17 cellular contexts compared by ENCODE assay signal in genomic region chr6:33140556-33140955, GRCh38. TPM values are rescaled to one million over a fixed set of nuclear protein-coding genes. Genes with fewer than 3 reads are reported as not detected.
DNase-seq lines count a peak whose midpoint lies in the region; ATAC-seq, FAIRE-seq and TF ChIP-seq lines count a peak whose summit lies in the region.
"Had no signal": no experiment of that assay in that cellular context is flagged by ENCODE, and none has a peak within 500 bp of the region (broad histone marks: within the 10 kb centered on the region; RNA-seq: fewer than 3 reads in every experiment).

No MANE protein-coding gene starts in this region.

- no peak for TF ChIP-seq CTCF in OCI-LY3 (IDR thresholded peaks at IDR 0.05; ENCODE audit: low read depth, low read length)

- H3K9ac ChIP-seq in OCI-LY3 (ENCODE audit: low read length): no peak overlapping the region

- peaks cover 11% of the 10 kb centered on the region for H3K4me1 ChIP-seq in OCI-LY3 (ENCODE audit: low read length)
- H3K4me1 ChIP-seq: Caco-2, HAP-1 had no signal

- H3K27me3 Mint-ChIP-seq in memory B cell: peaks cover 15% of the 10 kb centered on the region
- H3K27me3 Mint-ChIP-seq in activated naive CD4-positive, alpha-beta T cell treated with anti-CD3 and anti-CD28 coated beads, Interleukin-2, amount 10 ng/mL, durations not matched to agents 7 days and 5 days: peaks cover 59% of the 10 kb centered on the region

- no peaks in the 10 kb centered on the region for H3K36me3 ChIP-seq in OCI-LY3 (replicated peaks; ENCODE audit: low read depth, low read length)
- H3K36me3 ChIP-seq: HAP-1 had no signal

- no peaks in the 10 kb centered on the region for H3K79me2 ChIP-seq in OCI-LY3 (ENCODE audit: low read length)

- ATAC-seq in memory B cell (ENCODE audit: low read depth): peak; percentile 64
- ATAC-seq: GM23338 had no signal

- H3K27ac ChIP-seq in OCI-LY3 (ENCODE audit: low read length): no peak overlapping the region

- FAIRE-seq in GM12891 (lab: Jason Lieb, UNC): no peak
- FAIRE-seq: G401.6, GM19239, H54 had no signal

- H3K4me1 Mint-ChIP-seq in memory B cell: peaks cover 17% of the 10 kb centered on the region
- H3K4me1 Mint-ChIP-seq in activated naive CD4-positive, alpha-beta T cell treated with anti-CD3 and anti-CD28 coated beads, Interleukin-2, amount 10 ng/mL, durations not matched to agents 7 days and 5 days: no peaks in the 10 kb centered on the region

- no peak for TF ChIP-seq POLR2A in GM12891 (IDR thresholded peaks at IDR 0.05; ENCODE audit: low read depth, low read length)

- no peaks in the 10 kb centered on the region for H3K27me3 ChIP-seq in OCI-LY3 (ENCODE audit: low read depth, low read length)

- H2AFZ ChIP-seq in OCI-LY3 (ENCODE audit: low read depth, low read length): peak overlapping the region; percentile 57; the same call in 1 of the 2 replicates
- H2AFZ ChIP-seq: GM23338 had no signal

- H3K27ac Mint-ChIP-seq in memory B cell: no peak overlapping the region
- no peak overlapping the region for H3K27ac Mint-ChIP-seq in activated naive CD4-positive, alpha-beta T cell treated with anti-CD3 and anti-CD28 coated beads, Interleukin-2, amount 10 ng/mL, durations not matched to agents 7 days and 5 days
- H3K27ac Mint-ChIP-seq: CD4-positive, alpha-beta memory T cell; GM23338; HFFc6 had no signal

- no peak overlapping the region for H3K4me3 ChIP-seq in OCI-LY3 (ENCODE audit: low read length)
- H3K4me3 ChIP-seq: GM23338, HAP-1 had no signal

- H3K9me3 Mint-ChIP-seq in memory B cell: no peaks in the 10 kb centered on the region
- H3K9me3 Mint-ChIP-seq in activated naive CD4-positive, alpha-beta T cell treated with anti-CD3 and anti-CD28 coated beads, Interleukin-2, amount 10 ng/mL, durations not matched to agents 7 days and 5 days: no peaks in the 10 kb centered on the region
- H3K9me3 Mint-ChIP-seq: HFFc6 had no signal

- H3K9me3 ChIP-seq in OCI-LY3 (ENCODE audit: insufficient read depth, low read length): no peaks in the 10 kb centered on the region
- H3K9me3 ChIP-seq: Caco-2, HAP-1 had no signal

- H4K20me1 ChIP-seq in OCI-LY3 (ENCODE audit: insufficient read depth, low read length): no peaks in the 10 kb centered on the region

- H3K4me2 ChIP-seq in OCI-LY3 (ENCODE audit: low read length): peak overlapping the region; percentile 26
- H3K4me2 ChIP-seq: GM23338 had no signal

- CTCF ChIA-PET in activated naive CD4-positive, alpha-beta T cell treated with anti-CD3 and anti-CD28 coated beads, Interleukin-2, amount 10 ng/mL, durations not matched to agents 7 days and 5 days (lab: Charles Lee): interaction anchor here (2.2 kb wide), 1 partner anchor 15 kb away, joined by 6 read pairs; no protein-coding TSS in a partner anchor

- H3K36me3 Mint-ChIP-seq in memory B cell: peaks cover 1% of the 10 kb centered on the region
- no peaks in the 10 kb centered on the region for H3K36me3 Mint-ChIP-seq in activated naive CD4-positive, alpha-beta T cell treated with anti-CD3 and anti-CD28 coated beads, Interleukin-2, amount 10 ng/mL, durations not matched to agents 7 days and 5 days
- H3K36me3 Mint-ChIP-seq: CD4-positive, alpha-beta memory T cell had no signal

- no peak for DNase-seq in GM12891 (ENCODE audit: insufficient read length, low spot score)
- DNase-seq in memory B cell (ENCODE audit: low spot score in 2 of 2): no peak
- DNase-seq in activated naive CD4-positive, alpha-beta T cell treated with anti-CD3 and anti-CD28 coated beads, Interleukin-2, amount 10 ng/mL, durations not matched to agents 7 days and 5 days: no peak
- no peak for DNase-seq in effector CD8-positive, alpha-beta T cell (lab: John Stamatoyannopoulos, UW)
- no peak for DNase-seq in stimulated activated CD8-positive, alpha-beta memory T cell treated with anti-CD3 and anti-CD28 coated beads, Interleukin-4, amount 100 ng/mL, for 48 hours
- DNase-seq: C1 segment of cervical spinal cord; Caco-2; CD4-positive, alpha-beta memory T cell; DMS153; DND-41; HFFc6 had no signal

- H3K4me3 Mint-ChIP-seq in memory B cell: no peak overlapping the region
- H3K4me3 Mint-ChIP-seq in activated naive CD4-positive, alpha-beta T cell treated with anti-CD3 and anti-CD28 coated beads, Interleukin-2, amount 10 ng/mL, durations not matched to agents 7 days and 5 days: no peak overlapping the region
- H3K4me3 Mint-ChIP-seq: CD4-positive, alpha-beta memory T cell; GM23338; HFFc6 had no signal

TF ChIP-seq in GM12891, 5 proteins besides CTCF, POLR2A, EP300 and RAD21:
- peak; percentile 79 for TF ChIP-seq SPI1 (IDR thresholded peaks at IDR 0.05; ENCODE audit: low read depth, low read length)
- TF ChIP-seq POU2F2 (IDR thresholded peaks at IDR 0.05; ENCODE audit: low read depth, low read length): no peak

RNA-seq across cellular contexts. Expression of gene COL11A2, which starts 51.7 kb away (rescaled TPM):
- 0.50 TPM for polyA plus RNA-seq in GM12891 (2012; ENCODE audit: low read depth, missing spikeins)

RNA-seq across cellular contexts. Expression of gene RXRB, which starts 59.9 kb away (rescaled TPM):
- 22.0 TPM for polyA plus RNA-seq in GM12891 (2012; ENCODE audit: low read depth, missing spikeins)
